ENCODE assay signal across 8 cellular contexts in the genomic region with DNA sequence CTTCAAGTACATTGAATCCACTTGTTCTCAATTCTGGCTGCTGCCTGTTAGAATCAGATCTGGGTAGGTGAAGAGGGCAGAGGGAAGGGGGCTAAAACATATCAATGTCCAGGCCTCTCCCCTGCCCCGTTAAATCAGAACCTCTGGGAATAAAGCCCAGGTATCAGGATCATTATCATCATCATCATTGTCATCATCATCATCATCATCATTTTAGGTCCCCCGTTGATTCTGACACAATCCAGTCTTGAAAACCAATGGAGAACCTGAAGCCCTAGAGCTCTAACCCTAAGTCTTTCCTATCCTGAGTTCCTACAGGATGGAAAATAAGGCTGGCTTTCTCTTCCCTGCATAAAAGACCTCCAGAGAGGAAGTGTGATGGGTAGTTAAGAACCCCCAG.
"Had no signal": no experiment of that assay in that cellular context is flagged by ENCODE, and none has a peak within 500 bp of the region (broad histone marks: within the 10 kb centered on the region; RNA-seq: fewer than 3 reads in every experiment).

No MANE protein-coding gene starts in this region.

- H3K4me3 ChIP-seq: GM12878 had no signal

- FAIRE-seq: G401.6, GM12878, GM12891, GM12892, GM18507, GM19239 had no signal

- DNase-seq: GDM1, GF-D8 had no signal

- ATAC-seq: GM12878 had no signal
